8 cellular contexts compared by ENCODE assay signal in the genomic region with DNA sequence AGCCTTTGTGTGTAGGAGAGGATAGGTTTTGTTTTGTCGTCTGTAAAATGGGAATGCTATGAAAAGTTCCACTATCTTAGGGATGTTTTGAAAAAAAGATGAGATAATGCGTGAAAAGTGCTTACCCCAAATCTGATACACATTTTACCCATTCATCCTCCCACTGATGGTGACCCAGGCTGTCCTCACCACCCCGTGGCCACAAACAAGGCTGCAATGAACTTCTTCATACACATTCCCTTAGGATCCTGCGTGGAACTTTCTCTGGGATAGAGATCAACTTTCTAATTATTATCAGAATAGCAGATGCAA. TPM values are rescaled to one million over a fixed set of nuclear protein-coding genes. Genes with fewer than 3 reads are reported as not detected.
DNase-seq lines count a peak whose midpoint lies in the region; ATAC-seq and TF ChIP-seq lines count a peak whose summit lies in the region.

No MANE protein-coding gene starts in this region.

- H2AFZ ChIP-seq in GM23338 (0 out of 2 replicates have a peak overlapping the region, but pooled peaks have one; percentile 56), PC-3 (ENCODE audit: low read length) (no peak overlapping the region), fibroblast of lung (ENCODE audit: low read length) (no peak overlapping the region)

- DNase-seq in GM23338 (ENCODE audit: low spot score) (no peak), PC-3 (no peak), fibroblast of lung (ENCODE audit: low read depth in 2 of 2) (no peak), retinal pigment epithelial cell (ENCODE audit: low read depth) (no peak), globus pallidus (ENCODE audit: low spot score) (no peak), NCI-H1417 treated with DMSO at 0.1 percent for 48 hours (lab: John Stamatoyannopoulos, UW) (no peak)
- DNase-seq in activated T-helper 2 cell treated with anti-CD3 and anti-CD28 coated beads, Interferon-gamma antibody, Interleukin-2, Interleukin-4, amounts not matched to agents 10 μg/mL and 5 μg/mL and 100 μg/mL, durations not matched to agents 14 hours and 24 hours and 36 hours (ENCODE audit: low spot score): no peak

- ATAC-seq in GM23338 (no peak), PC-3 (no peak), GM19328 (IDR thresholded peaks at IDR 0.05; ENCODE audit: unreplicated experiment) (no peak)

- H3K9me3 ChIP-seq in PC-3 (ENCODE audit: low read length) (peaks cover 4% of the 10 kb centered on the region; the same call in 1 of the 2 replicates), fibroblast of lung (ENCODE audit: control insufficient read depth, insufficient read depth, low read depth, low read length) (no peaks in the 10 kb centered on the region)

- H3K9ac ChIP-seq in PC-3 (ENCODE audit: low read length): no peak overlapping the region
- no peak overlapping the region for H3K9ac ChIP-seq in fibroblast of lung (ENCODE audit: insufficient read depth, low read length)

- no TSS peak for BruUV-seq in PC-3 (replicated peaks; lab: Mats Ljungman, UMichigan)

- H3K36me3 ChIP-seq in GM23338 (ENCODE audit: insufficient read depth) (no peaks in the 10 kb centered on the region), PC-3 (ENCODE audit: low read depth, low read length) (no peaks in the 10 kb centered on the region), fibroblast of lung (ENCODE audit: control insufficient read depth, insufficient read depth, low read length) (no peaks in the 10 kb centered on the region)

- no peaks in the 10 kb centered on the region for H3K79me2 ChIP-seq in GM23338 (replicated peaks; ENCODE audit: insufficient read depth)
- no peaks in the 10 kb centered on the region for H3K79me2 ChIP-seq in PC-3 (ENCODE audit: low read length)
- no peaks in the 10 kb centered on the region for H3K79me2 ChIP-seq in fibroblast of lung (ENCODE audit: control insufficient read depth, insufficient read depth, low read length)

- H3K27ac Mint-ChIP-seq in GM23338: no peak overlapping the region
- no peak overlapping the region for H3K27ac Mint-ChIP-seq in activated T-helper 2 cell treated with anti-CD3 and anti-CD28 coated beads, Interferon-gamma antibody, Interleukin-2, Interleukin-4, amounts not matched to agents 10 μg/mL and 5 μg/mL and 100 μg/mL, durations not matched to agents 14 hours and 24 hours and 36 hours

- intact Hi-C loops in PC-3 (cut with micrococcal nuclease): loop anchor here (2.0 kb wide), 1 partner anchor 156 kb away; no protein-coding TSS in a partner anchor
- intact Hi-C loops in activated T-helper 2 cell treated with anti-CD3 and anti-CD28 coated beads, Interferon-gamma antibody, Interleukin-2, Interleukin-4, amounts not matched to agents 10 μg/mL and 5 μg/mL and 100 μg/mL, durations not matched to agents 14 hours and 24 hours and 36 hours (cut with micrococcal nuclease): loop anchor here (2.0 kb wide), 1 partner anchor 156 kb away; no protein-coding TSS in a partner anchor

- peak overlapping the region; percentile 75 for H3K4me3 Mint-ChIP-seq in GM23338
- no peak overlapping the region for H3K4me3 Mint-ChIP-seq in activated T-helper 2 cell treated with anti-CD3 and anti-CD28 coated beads, Interferon-gamma antibody, Interleukin-2, Interleukin-4, amounts not matched to agents 10 μg/mL and 5 μg/mL and 100 μg/mL, durations not matched to agents 14 hours and 24 hours and 36 hours (ENCODE audit: low read depth)

- POLR2A ChIA-PET in PC-3 (lab: Charles Lee; ENCODE audit: unreplicated experiment): no interaction called here

- no peaks in the 10 kb centered on the region; the same call in 2 of the 3 replicates for H3K36me3 Mint-ChIP-seq in GM23338 (ENCODE audit: low read depth)
- no peaks in the 10 kb centered on the region for H3K36me3 Mint-ChIP-seq in activated T-helper 2 cell treated with anti-CD3 and anti-CD28 coated beads, Interferon-gamma antibody, Interleukin-2, Interleukin-4, amounts not matched to agents 10 μg/mL and 5 μg/mL and 100 μg/mL, durations not matched to agents 14 hours and 24 hours and 36 hours (ENCODE audit: low read depth)

- H3F3A ChIP-seq in GM23338 (replicated peaks; ENCODE audit: low read depth) (no peaks in the 10 kb centered on the region), PC-3 (ENCODE audit: low read length, unreplicated experiment) (no peaks in the 10 kb centered on the region)

- CTCF ChIA-PET in PC-3 (lab: Charles Lee): no interaction called here

- H3K4me1 ChIP-seq in GM23338 (ENCODE audit: insufficient read depth) (no peaks in the 10 kb centered on the region; the same call in 1 of the 2 replicates), PC-3 (ENCODE audit: insufficient read depth, low read length) (peaks cover 4% of the 10 kb centered on the region; the same call in 1 of the 2 replicates), fibroblast of lung (ENCODE audit: control insufficient read depth, extremely low read depth, insufficient read depth, low read length) (no peaks in the 10 kb centered on the region)

- peak overlapping the region; percentile 91 for H3K4me3 ChIP-seq in GM23338
- H3K4me3 ChIP-seq in PC-3 (ENCODE audit: low read length): peak overlapping the region; percentile 62
- H3K4me3 ChIP-seq in fibroblast of lung (replicated peaks in 1 of 4; ENCODE audit: control extremely low read depth in 1 of 4, insufficient read depth in 1 of 4, low read depth in 3 of 4, low read length in 4 of 4): peak overlapping the region in 3 of 4 experiments; percentile 31 to 44 (median 37)
- peak overlapping the region; percentile 73 for H3K4me3 ChIP-seq in retinal pigment epithelial cell (ENCODE audit: low read length)

- H3K4me1 Mint-ChIP-seq in GM23338: 0 out of 3 replicates have a peak, but pooled peaks cover 4% of the 10 kb centered on the region
- H3K4me1 Mint-ChIP-seq in activated T-helper 2 cell treated with anti-CD3 and anti-CD28 coated beads, Interferon-gamma antibody, Interleukin-2, Interleukin-4, amounts not matched to agents 10 μg/mL and 5 μg/mL and 100 μg/mL, durations not matched to agents 14 hours and 24 hours and 36 hours (ENCODE audit: low read depth): no peaks in the 10 kb centered on the region

- H3K27me3 ChIP-seq in GM23338 (ENCODE audit: insufficient read depth) (peaks cover 36% of the 10 kb centered on the region), PC-3 (ENCODE audit: low read length) (peaks cover 41% of the 10 kb centered on the region), fibroblast of lung (ENCODE audit: control insufficient read depth, insufficient read depth, low read length) (no peaks in the 10 kb centered on the region)

- H3K9me2 ChIP-seq in GM23338 (ENCODE audit: insufficient read depth) (no peaks in the 10 kb centered on the region), PC-3 (replicated peaks; ENCODE audit: low read length) (no peaks in the 10 kb centered on the region)

- H3K4me2 ChIP-seq in GM23338 (peak overlapping the region; percentile 90), PC-3 (ENCODE audit: low read length) (peak overlapping the region; percentile 78), fibroblast of lung (ENCODE audit: extremely low read depth, insufficient read depth, low read length) (peak overlapping the region; percentile 64)

- no peak for TF ChIP-seq CTCF in GM23338 (conservative IDR thresholded peaks at IDR 0.05; ENCODE audit: low read depth in 2 of 2)
- TF ChIP-seq CTCF in PC-3 (conservative IDR thresholded peaks at IDR 0.05; ENCODE audit: low read depth, low read length): no peak
- no peak for TF ChIP-seq CTCF in fibroblast of lung (conservative IDR thresholded peaks at IDR 0.05 in 1 of 2, IDR thresholded peaks at IDR 0.05 in 1 of 2; ENCODE audit: low read depth in 1 of 2, low read length in 2 of 2)
- TF ChIP-seq CTCF in retinal pigment epithelial cell (conservative IDR thresholded peaks at IDR 0.05; ENCODE audit: low read depth, low read length): no peak

- H3K27ac ChIP-seq in GM23338 (ENCODE audit: low read depth) (no peak overlapping the region), PC-3 (ENCODE audit: low read length) (no peak overlapping the region), fibroblast of lung (ENCODE audit: insufficient read depth, low read length) (no peak overlapping the region)

- no peaks in the 10 kb centered on the region; the same call in 2 of the 3 replicates for H3K9me3 Mint-ChIP-seq in GM23338
- no peaks in the 10 kb centered on the region for H3K9me3 Mint-ChIP-seq in activated T-helper 2 cell treated with anti-CD3 and anti-CD28 coated beads, Interferon-gamma antibody, Interleukin-2, Interleukin-4, amounts not matched to agents 10 μg/mL and 5 μg/mL and 100 μg/mL, durations not matched to agents 14 hours and 24 hours and 36 hours

- H4K20me1 ChIP-seq in GM23338 (replicated peaks; ENCODE audit: insufficient read depth): 0 out of 2 replicates have a peak, but pooled peaks cover 7% of the 10 kb centered on the region
- H4K20me1 ChIP-seq in PC-3 (ENCODE audit: low read length): no peaks in the 10 kb centered on the region
- H4K20me1 ChIP-seq in fibroblast of lung (ENCODE audit: control insufficient read depth, extremely low read depth, insufficient read depth, low read length): no peaks in the 10 kb centered on the region

- peaks cover 10% of the 10 kb centered on the region for H3K27me3 Mint-ChIP-seq in GM23338 (ENCODE audit: insufficient read depth, low read depth, poor library complexity)
- H3K27me3 Mint-ChIP-seq in activated T-helper 2 cell treated with anti-CD3 and anti-CD28 coated beads, Interferon-gamma antibody, Interleukin-2, Interleukin-4, amounts not matched to agents 10 μg/mL and 5 μg/mL and 100 μg/mL, durations not matched to agents 14 hours and 24 hours and 36 hours (ENCODE audit: low read depth): peaks cover 14% of the 10 kb centered on the region

TF ChIP-seq in GM23338, 12 proteins besides CTCF, POLR2A, EP300 and RAD21 (continues in another document):
- no peak for TF ChIP-seq STAT1 (IDR thresholded peaks at IDR 0.05; ENCODE audit: unreplicated experiment)

RNA-seq across cellular contexts. Expression of gene OGDHL, which starts 0.4 kb away (rescaled TPM):
- total RNA-seq in GM23338 (2014; rRNA removed; shearing (Covaris generic)): 15.5 and 17.6 TPM in 2 replicates
- polyA plus RNA-seq in GM23338 (2016; fragmentation: Nextera tagmentation; extraction: Ambion mirVana) (7.2 and 8.3 TPM in 2 replicates), fibroblast of lung (0.06 and 0.08 TPM in 2 replicates)
- total RNA-seq in PC-3 (2014; rRNA removed) (2.0 and 2.6 TPM in 2 replicates), fibroblast of lung (under 0.01 TPM in 2 replicates)
- 0.03 and 0.05 TPM in 2 replicates for polyA plus RNA-seq in fibroblast of lung (2012)
- polyA minus RNA-seq in fibroblast of lung (ENCODE audit: low replicate concordance): not detected in 2 replicates
- total RNA-seq in activated T-helper 2 cell treated with anti-CD3 and anti-CD28 coated beads, Interferon-gamma antibody, Interleukin-2, Interleukin-4, amounts not matched to agents 10 μg/mL and 5 μg/mL and 100 μg/mL, durations not matched to agents 14 hours and 24 hours and 36 hours: 3.7 and 3.9 TPM in 2 replicates

Comparison
In these comparisons a context has a peak if more than half of its experiments do, and no peak if none do; other contexts are left out.
1. H3K4me3 ChIP-seq: peak in every context shown above with its lines; median percentile 91 in GM23338; 73 in retinal pigment epithelial cell; 62 in PC-3; 37 in fibroblast of lung.